15 cellular contexts compared by ENCODE assay signal in the genomic region with DNA sequence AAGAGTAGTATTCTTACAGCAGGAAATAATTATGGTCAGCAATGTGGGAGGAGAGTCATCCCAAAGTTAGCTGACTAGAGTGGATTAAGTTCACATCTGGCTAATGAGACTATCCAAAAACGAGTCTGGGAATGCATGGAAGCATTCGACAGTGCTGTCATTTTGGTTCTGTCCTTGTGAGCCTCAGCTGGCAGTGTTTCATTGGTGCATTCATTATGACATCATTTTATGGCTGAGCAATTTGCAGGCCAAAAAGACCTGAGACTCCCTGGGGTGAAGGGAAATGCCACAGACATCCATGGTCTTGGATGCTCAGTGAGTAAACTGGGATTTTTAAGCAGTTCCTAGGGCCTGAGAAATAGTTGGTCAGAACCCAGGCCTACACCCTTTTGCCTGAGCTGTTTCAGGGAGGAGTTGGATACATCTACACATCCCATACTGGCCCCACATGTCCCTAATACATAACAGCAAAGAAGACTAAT.
DNase-seq lines count a peak whose midpoint lies in the region; ATAC-seq and TF ChIP-seq lines count a peak whose summit lies in the region.
"Had no signal": no experiment of that assay in that cellular context is flagged by ENCODE, and none has a peak within 500 bp of the region (broad histone marks: within the 10 kb centered on the region; RNA-seq: fewer than 3 reads in every experiment).

No MANE protein-coding gene starts in this region.

- H3K27ac ChIP-seq in brain microvascular endothelial cell (peak overlapping the region; percentile 29), mucosa of rectum (ENCODE audit: low read depth in 2 of 2, low read length in 2 of 2) (peak overlapping the region; percentile 10 to 32)
- H3K27ac ChIP-seq: upper lobe of left lung had no signal

- DNase-seq in AG09319 (ENCODE audit: extremely low read depth, low read depth) (peak; percentile 98), HFF-Myc (ENCODE audit: extremely low read depth, low read depth) (peak; percentile 96), brain microvascular endothelial cell (peak; percentile 84), cerebellar nuclear complex (lab: John Stamatoyannopoulos, UW) (no peak)
- DNase-seq: activated CD4-positive, alpha-beta T cell treated with anti-CD3 and anti-CD28 coated beads for 1 hour; H7; Kasumi-1; NCI-H187 treated with DMSO at 0.1 percent for 48 hours; NCI-H526 treated with DMSO at 0.1 percent for 48 hours; T-cell; upper lobe of left lung had no signal

- in situ Hi-C loops in brain microvascular endothelial cell (cut with HindIII; ENCODE audit: low pct_ligation_motif_present, low sequenced_read_pairs), result no loop called here

- H3K4me3 ChIP-seq in HFF-Myc (replicated peaks; ENCODE audit: low read depth, low read length), result no peak overlapping the region
- no peak overlapping the region for H3K4me3 ChIP-seq in brain microvascular endothelial cell (ENCODE audit: low read depth, low read length)
- no peak overlapping the region for H3K4me3 ChIP-seq in mucosa of rectum (ENCODE audit: low read length in 2 of 2)
- H3K4me3 ChIP-seq: upper lobe of left lung had no signal

- H3K9ac ChIP-seq in mucosa of rectum (ENCODE audit: low read depth in 1 of 2, low read length in 2 of 2), result no peak overlapping the region

- H3K9me3 ChIP-seq in mucosa of rectum (ENCODE audit: control insufficient read depth in 2 of 2, low read length in 2 of 2), result no peaks in the 10 kb centered on the region
- H3K9me3 ChIP-seq: upper lobe of left lung had no signal

- TF ChIP-seq CTCF in AG09319 (IDR thresholded peaks at IDR 0.05; ENCODE audit: low read depth, low read length) (no peak), HFF-Myc (IDR thresholded peaks at IDR 0.05; ENCODE audit: low read depth, low read length, missing control alignments) (no peak), brain microvascular endothelial cell (IDR thresholded peaks at IDR 0.05; ENCODE audit: low read depth, low read length, missing control alignments) (no peak)

- H3K27me3 ChIP-seq in brain microvascular endothelial cell (replicated peaks), result no peaks in the 10 kb centered on the region
- no peaks in the 10 kb centered on the region for H3K27me3 ChIP-seq in mucosa of rectum (ENCODE audit: control insufficient read depth in 2 of 2, insufficient read depth in 2 of 2, low read length in 2 of 2)
- H3K27me3 ChIP-seq: upper lobe of left lung had no signal

- H3K4me1 ChIP-seq in mucosa of rectum (ENCODE audit: control insufficient read depth in 2 of 2, insufficient read depth in 2 of 2, low read length in 2 of 2), result no peaks in the 10 kb centered on the region
- H3K4me1 ChIP-seq: upper lobe of left lung had no signal

- H3K36me3 ChIP-seq in brain microvascular endothelial cell (replicated peaks) (no peaks in the 10 kb centered on the region), mucosa of rectum (ENCODE audit: control insufficient read depth in 2 of 2, insufficient read depth in 2 of 2, low read length in 2 of 2) (no peaks in the 10 kb centered on the region)
- H3K36me3 ChIP-seq: upper lobe of left lung had no signal

- ATAC-seq in HG03460 (IDR thresholded peaks at IDR 0.05; ENCODE audit: unreplicated experiment), result no peak
- no peak for ATAC-seq in GM18511 (IDR thresholded peaks at IDR 0.05; ENCODE audit: unreplicated experiment)
- ATAC-seq in GM21825 (IDR thresholded peaks at IDR 0.05; ENCODE audit: unreplicated experiment), result no peak
- ATAC-seq: T-cell had no signal

Comparison
In these comparisons a context has a peak if more than half of its experiments do, and no peak if none do; other contexts are left out.
1. DNase-seq: peak in AG09319 (single experiment), HFF-Myc (single experiment) and brain microvascular endothelial cell (single experiment); none in cerebellar nuclear complex (0 of 2).